In genomic region chr1:46481961-46482360, GRCh38 we compare ENCODE assay signal across 24 cellular contexts. TPM values are rescaled to one million over a fixed set of nuclear protein-coding genes. Genes with fewer than 3 reads are reported as not detected.
"Had no signal": no experiment of that assay in that cellular context is flagged by ENCODE, and none has a peak within 500 bp of the region (broad histone marks: within the 10 kb centered on the region; RNA-seq: fewer than 3 reads in every experiment).

No MANE protein-coding gene starts in this region.

- H3K4me3 ChIP-seq: colonic mucosa, gastrocnemius medialis, lower lobe of right lung, pancreas, suprapubic skin, transverse colon, upper lobe of right lung, uterus had no signal

- H3K36me3 Mint-ChIP-seq: natural killer cell; stimulated activated naive B cell treated with anti-CD40 and anti-IgM and Interleukin-4, amounts not matched to agents 10 μg/mL and 1 μg/mL and 100 μg/mL, for 72 hours had no signal

- H3K4me1 ChIP-seq: colonic mucosa, gastrocnemius medialis, lower lobe of right lung, pancreas, upper lobe of right lung, uterus had no signal

- DNase-seq: colonic mucosa; effector CD8-positive, alpha-beta T cell; endodermal cell; foreskin fibroblast; gastrocnemius medialis; left ventricle myocardium superior; lower lobe of right lung; natural killer cell; occipital lobe; pancreas; stimulated activated CD4-positive, alpha-beta T cell treated with anti-CD3 and anti-CD28 coated beads, Interleukin-4, amount 100 ng/mL, for 4 hours; stimulated activated naive B cell treated with anti-CD40 and anti-IgM and Interleukin-4, amounts not matched to agents 10 μg/mL and 1 μg/mL and 100 μg/mL, for 72 hours; transverse colon; upper lobe of right lung; uterus had no signal

- H3K4me3 Mint-ChIP-seq: dendritic cell treated with granulocyte-macrophage colony-stimulating factor and Interleukin-4, amounts not matched to agents 40 ng/mL and 50 ng/mL, for 4 days; endodermal cell; natural killer cell; stimulated activated naive B cell treated with anti-CD40 and anti-IgM and Interleukin-4, amounts not matched to agents 10 μg/mL and 1 μg/mL and 100 μg/mL, for 72 hours; stimulated activated naive CD8-positive, alpha-beta T cell treated with anti-CD3 and anti-CD28 coated beads, Interleukin-15, Interleukin-2, amounts not matched to agents 100 ng/mL and 50 ng/mL, for 24 hours had no signal

- H3K9me3 ChIP-seq: colonic mucosa, gastrocnemius medialis, lower lobe of right lung, pancreas, suprapubic skin, transverse colon, upper lobe of right lung, uterus had no signal

- H3K27ac ChIP-seq: colonic mucosa, epithelial cell of prostate, gastrocnemius medialis, lower lobe of right lung, pancreas, suprapubic skin, transverse colon, upper lobe of right lung, uterus had no signal

- H3K27ac Mint-ChIP-seq: dendritic cell treated with granulocyte-macrophage colony-stimulating factor and Interleukin-4, amounts not matched to agents 40 ng/mL and 50 ng/mL, for 4 days; endodermal cell; natural killer cell; progenitor cell of endocrine pancreas; stimulated activated naive B cell treated with anti-CD40 and anti-IgM and Interleukin-4, amounts not matched to agents 10 μg/mL and 1 μg/mL and 100 μg/mL, for 72 hours; stimulated activated naive CD8-positive, alpha-beta T cell treated with anti-CD3 and anti-CD28 coated beads, Interleukin-15, Interleukin-2, amounts not matched to agents 100 ng/mL and 50 ng/mL, for 24 hours had no signal

- H3K36me3 ChIP-seq: colonic mucosa, gastrocnemius medialis, lower lobe of right lung, pancreas, suprapubic skin, transverse colon, upper lobe of right lung, uterus had no signal

- H3K9me3 Mint-ChIP-seq: dendritic cell treated with granulocyte-macrophage colony-stimulating factor and Interleukin-4, amounts not matched to agents 40 ng/mL and 50 ng/mL, for 4 days; endodermal cell; natural killer cell; stimulated activated naive B cell treated with anti-CD40 and anti-IgM and Interleukin-4, amounts not matched to agents 10 μg/mL and 1 μg/mL and 100 μg/mL, for 72 hours; stimulated activated naive CD8-positive, alpha-beta T cell treated with anti-CD3 and anti-CD28 coated beads, Interleukin-15, Interleukin-2, amounts not matched to agents 100 ng/mL and 50 ng/mL, for 24 hours had no signal

- H3K4me1 Mint-ChIP-seq: natural killer cell had no signal

RNA-seq across cellular contexts. Expression of gene DMBX1, which starts 7.7 kb away (rescaled TPM):
- total RNA-seq: colonic mucosa, esophagus mucosa, gastrocnemius medialis, glomerular endothelial cell, left ventricle myocardium superior, lower lobe of right lung, natural killer cell, occipital lobe, pancreas, progenitor cell of endocrine pancreas, skeletal muscle tissue, transverse colon, upper lobe of right lung had no signal
- polyA plus RNA-seq: keratinocyte, pancreas had no signal
